8 cellular contexts compared by ENCODE assay signal in genomic region chr5:74579215-74579614, GRCh38.
DNase-seq lines count a peak whose midpoint lies in the region; ATAC-seq and TF ChIP-seq lines count a peak whose summit lies in the region.

No MANE protein-coding gene starts in this region.

- no peaks in the 10 kb centered on the region for H3K36me3 ChIP-seq in effector memory CD4-positive, alpha-beta T cell (ENCODE audit: control insufficient read depth, insufficient read depth, low read length)
- no peaks in the 10 kb centered on the region for H3K36me3 ChIP-seq in upper lobe of left lung

- WGBS in upper lobe of left lung, 2 donors = 73 to 80% methylated on average over 9 of the region's 9 CpGs

- TF ChIP-seq CTCF in activated B cell treated with CpG ODN at 0.5 μM for 24 hours (IDR thresholded peaks at IDR 0.05) = no peak
- TF ChIP-seq CTCF in upper lobe of left lung (IDR thresholded peaks at IDR 0.05) = no peak

- peak overlapping the region; percentile 11 for H3K4me3 Mint-ChIP-seq in activated B cell treated with CpG ODN at 0.5 μM for 24 hours

- CTCF ChIA-PET in activated B cell treated with CpG ODN at 0.5 μM for 24 hours (lab: Charles Lee) = no interaction called here

- POLR2A ChIA-PET in activated B cell treated with CpG ODN at 0.5 μM for 24 hours (lab: Charles Lee) = interaction anchor here (1.1 kb wide), 1 partner anchor 61 kb away, joined by 3 read pairs; the partner anchor contains the start of gene ENC1

- no peaks in the 10 kb centered on the region for H3K36me3 Mint-ChIP-seq in activated B cell treated with CpG ODN at 0.5 μM for 24 hours (ENCODE audit: low read depth)

- H3K27me3 Mint-ChIP-seq in activated B cell treated with CpG ODN at 0.5 μM for 24 hours = peaks cover 12% of the 10 kb centered on the region

- H3K9me3 ChIP-seq in effector memory CD4-positive, alpha-beta T cell (ENCODE audit: control insufficient read depth, low read length) = no peaks in the 10 kb centered on the region
- H3K9me3 ChIP-seq in upper lobe of left lung = no peaks in the 10 kb centered on the region

- H3K9me3 Mint-ChIP-seq in activated B cell treated with CpG ODN at 0.5 μM for 24 hours = no peaks in the 10 kb centered on the region

- H3K4me3 ChIP-seq in effector memory CD4-positive, alpha-beta T cell (ENCODE audit: insufficient read depth, low read depth, low read length, poor library complexity, severe bottlenecking) = no peak overlapping the region
- no peak overlapping the region for H3K4me3 ChIP-seq in upper lobe of left lung

- H3K27me3 ChIP-seq in effector memory CD4-positive, alpha-beta T cell (replicated peaks; ENCODE audit: control insufficient read depth, insufficient read depth, low read length, poor library complexity, severe bottlenecking) = no peaks in the 10 kb centered on the region
- H3K27me3 ChIP-seq in upper lobe of left lung = no peaks in the 10 kb centered on the region

- no peak overlapping the region for H3K27ac Mint-ChIP-seq in activated B cell treated with CpG ODN at 0.5 μM for 24 hours

- ATAC-seq in GM18867 (IDR thresholded peaks at IDR 0.05; ENCODE audit: unreplicated experiment) = peak; percentile 70
- ATAC-seq in HG03066 (IDR thresholded peaks at IDR 0.05; ENCODE audit: low read depth, unreplicated experiment) = peak; percentile 75
- no peak for ATAC-seq in activated B cell treated with CpG ODN at 0.5 μM for 24 hours (ENCODE audit: low read depth)
- no peak for ATAC-seq in upper lobe of left lung (ENCODE audit: low FRiP score in 2 of 2)

- H3K27ac ChIP-seq in effector memory CD4-positive, alpha-beta T cell (ENCODE audit: insufficient read depth, low read length, poor library complexity, severe bottlenecking) = peak overlapping the region; percentile 34
- no peak overlapping the region for H3K27ac ChIP-seq in upper lobe of left lung

- TF ChIP-seq POLR2A in upper lobe of left lung (IDR thresholded peaks at IDR 0.05) = no peak

- H3K4me1 ChIP-seq in effector memory CD4-positive, alpha-beta T cell (ENCODE audit: control insufficient read depth, insufficient read depth, low read length, poor library complexity, severe bottlenecking) = peaks cover 24% of the 10 kb centered on the region
- peaks cover 16 to 20% (median 16%) of the 10 kb centered on the region in 4 donors for H3K4me1 ChIP-seq in upper lobe of left lung

- DNase-seq in activated B cell treated with CpG ODN at 0.5 μM for 24 hours (no peak), upper lobe of left lung (no peak), EL (no peak), epidermal melanocyte (ENCODE audit: insufficient read length, low spot score) (no peak), T1000 (lab: John Stamatoyannopoulos, UW) (no peak)
- peak; percentile 10 to 24 (median 24) for DNase-seq in effector memory CD4-positive, alpha-beta T cell

- no peak for TF ChIP-seq EP300 in upper lobe of left lung (IDR thresholded peaks at IDR 0.05)

- intact Hi-C loops in activated B cell treated with CpG ODN at 0.5 μM for 24 hours (cut with micrococcal nuclease) = no loop called here

- peaks cover 18% of the 10 kb centered on the region for H3K4me1 Mint-ChIP-seq in activated B cell treated with CpG ODN at 0.5 μM for 24 hours

Comparison
In these comparisons a context has a peak if more than half of its experiments do, and no peak if none do; other contexts are left out.
1. ATAC-seq: peak in GM18867 (single experiment) and HG03066 (single experiment); none in activated B cell treated with CpG ODN at 0.5 μM for 24 hours (single experiment) and upper lobe of left lung (0 of 2).
2. DNase-seq: peak in effector memory CD4-positive, alpha-beta T cell (3 of 3); none in activated B cell treated with CpG ODN at 0.5 μM for 24 hours (single experiment), upper lobe of left lung (0 of 2), EL (single experiment), epidermal melanocyte (single experiment) and T1000 (single experiment).